ENCODE assay signal across 25 cellular contexts in genomic region chr18:14975431-14975830, GRCh38.
DNase-seq lines count a peak whose midpoint lies in the region; ATAC-seq and TF ChIP-seq lines count a peak whose summit lies in the region.
"Had no signal": no experiment of that assay in that cellular context is flagged by ENCODE, and none has a peak within 500 bp of the region (broad histone marks: within the 10 kb centered on the region; RNA-seq: fewer than 3 reads in every experiment).

No MANE protein-coding gene starts in this region.

- no peaks in the 10 kb centered on the region for H3K4me1 Mint-ChIP-seq in CD8-positive, alpha-beta T cell (ENCODE audit: low read depth)
- H3K4me1 Mint-ChIP-seq: CD14-positive monocyte had no signal

- no peaks in the 10 kb centered on the region for H3K27me3 Mint-ChIP-seq in CD8-positive, alpha-beta T cell (ENCODE audit: low read depth)

- TF ChIP-seq POLR2A in lower leg skin (IDR thresholded peaks at IDR 0.05) = no peak
- TF ChIP-seq POLR2A in transverse colon (IDR thresholded peaks at IDR 0.05) = no peak

- 77 to 83% methylated on average over 9 of the region's 9 CpGs for WGBS in lower leg skin, 2 donors
- WGBS in transverse colon (ENCODE audit: low coverage in 1 of 2), 2 donors = 80 to 81% methylated on average over 2 to 9 of the region's 9 CpGs

- POLR2A ChIA-PET in CD8-positive, alpha-beta T cell (lab: Charles Lee) = no interaction called here

- in situ Hi-C loops in transverse colon (cut with MboI; ENCODE audit: low pct_ligation_motif_present in 1 of 4, low pct_unique_long_range_greater_than_20kb in 1 of 4, low sequenced_read_pairs in 3 of 4) = no loop called here

- no peaks in the 10 kb centered on the region for H3K4me1 ChIP-seq in transverse colon
- no peaks in the 10 kb centered on the region for H3K4me1 ChIP-seq in CD8-positive, alpha-beta T cell (ENCODE audit: insufficient read depth, low read length)
- H3K4me1 ChIP-seq: BE2C had no signal

- no peak overlapping the region for H3K27ac Mint-ChIP-seq in CD8-positive, alpha-beta T cell
- H3K27ac Mint-ChIP-seq: T-helper 17 cell had no signal

- H3K36me3 Mint-ChIP-seq in CD8-positive, alpha-beta T cell = no peaks in the 10 kb centered on the region
- H3K36me3 Mint-ChIP-seq: CD14-positive monocyte had no signal

- no peak for ATAC-seq in CD8-positive, alpha-beta T cell
- ATAC-seq: Panc1, T-helper 17 cell had no signal

- H3K36me3 ChIP-seq in transverse colon = no peaks in the 10 kb centered on the region
- H3K36me3 ChIP-seq in CD8-positive, alpha-beta T cell (ENCODE audit: insufficient read depth, low read length) = no peaks in the 10 kb centered on the region
- H3K36me3 ChIP-seq: BE2C had no signal

- intact Hi-C loops in lower leg skin (cut with DNase I; ENCODE audit: low total_unique reads) (no loop called here), transverse colon (cut with DNase I; ENCODE audit: low total_unique reads) (no loop called here)
- intact Hi-C loops in CD8-positive, alpha-beta T cell (cut with DNase I, micrococcal nuclease) = no loop called here

- H3K4me3 Mint-ChIP-seq in CD8-positive, alpha-beta T cell = no peak overlapping the region
- H3K4me3 Mint-ChIP-seq: CD14-positive monocyte, T-helper 17 cell had no signal

- no peak for TF ChIP-seq CTCF in lower leg skin (IDR thresholded peaks at IDR 0.05)
- TF ChIP-seq CTCF in transverse colon (IDR thresholded peaks at IDR 0.05) = no peak
- no peak for TF ChIP-seq CTCF in CD8-positive, alpha-beta T cell (IDR thresholded peaks at IDR 0.05)

- DNase-seq in Daoy (ENCODE audit: low read depth) (peak; percentile 39), HT1080 (ENCODE audit: low read depth) (peak; percentile 37), RPMI8226 (peak; percentile 63), lower leg skin (ENCODE audit: low spot score in 2 of 2) (peak; percentile 3 to 71), transverse colon (no peak), NOMO-1 (lab: John Stamatoyannopoulos, UW; ENCODE audit: unreplicated experiment in 2 of 2) (no peak)
- DNase-seq in CD8-positive, alpha-beta T cell = no peak
- DNase-seq: BE2C; DMS153; DND-41; IMR-90; KG1; NCI-H1092; NCI-H1417 treated with DMSO at 0.1 percent for 48 hours; NCI-H1694 treated with DMSO at 0.1 percent for 48 hours; NCI-H2081; NCI-H2171; NCI-H524; NCI-H774; NK-92 treated with Interleukin-12 subunit alpha and Interleukin-12 subunit beta, amount 100 ng/mL, for 24 hours; SIG-M5; T-helper 17 cell had no signal

- TF ChIP-seq EP300 in transverse colon (IDR thresholded peaks at IDR 0.05; ENCODE audit: low read depth) = no peak

- no peak overlapping the region for H3K27ac ChIP-seq in transverse colon
- H3K27ac ChIP-seq in CD8-positive, alpha-beta T cell (ENCODE audit: low read depth, low read length) = no peak overlapping the region
- H3K27ac ChIP-seq: SK-N-MC had no signal

- H3K27me3 ChIP-seq in transverse colon = no peaks in the 10 kb centered on the region
- no peaks in the 10 kb centered on the region for H3K27me3 ChIP-seq in CD8-positive, alpha-beta T cell (ENCODE audit: insufficient read depth, low read length)
- H3K27me3 ChIP-seq: BE2C had no signal

- no peaks in the 10 kb centered on the region for H3K9me3 ChIP-seq in transverse colon
- no peaks in the 10 kb centered on the region for H3K9me3 ChIP-seq in CD8-positive, alpha-beta T cell (ENCODE audit: low read length)
- H3K9me3 ChIP-seq: BE2C had no signal

- H3K4me3 ChIP-seq in lower leg skin (ENCODE audit: low read depth, poor library complexity, severe bottlenecking) (no peak overlapping the region), transverse colon (no peak overlapping the region)
- H3K4me3 ChIP-seq in CD8-positive, alpha-beta T cell (ENCODE audit: low read depth, low read length) = no peak overlapping the region
- H3K4me3 ChIP-seq: SK-N-MC had no signal

- H3K9me3 Mint-ChIP-seq in CD8-positive, alpha-beta T cell = no peaks in the 10 kb centered on the region

- CTCF ChIA-PET in CD8-positive, alpha-beta T cell (lab: Charles Lee) = no interaction called here

Comparison
In these comparisons a context has a peak if more than half of its experiments do, and no peak if none do; other contexts are left out.
1. DNase-seq: peak in Daoy (single experiment), HT1080 (single experiment), RPMI8226 (single experiment) and lower leg skin (2 of 2); none in transverse colon (single experiment), NOMO-1 (0 of 2) and CD8-positive, alpha-beta T cell (0 of 7).